Comparison of ENCODE assay signal across 16 cellular contexts in genomic region chr15:66145242-66146182, GRCh38.
A peak's percentile ranks its signal among the peaks of the same experiment; 100 is the strongest.
DNase-seq lines count a peak whose midpoint lies in the region; ATAC-seq and TF ChIP-seq lines count a peak whose summit lies in the region.
"Had no signal": no experiment of that assay in that cellular context is flagged by ENCODE, and none has a peak within 500 bp of the region (broad histone marks: within the 10 kb centered on the region; RNA-seq: fewer than 3 reads in every experiment).

No MANE protein-coding gene starts in this region.

- no peaks in the 10 kb centered on the region for H3K4me1 ChIP-seq in lower lobe of right lung
- H3K4me1 ChIP-seq: ascending aorta, HAP-1, left lung had no signal

- DNase-seq in HK-2 (ENCODE audit: unreplicated experiment), result peak; percentile 1
- peak; percentile 80 for DNase-seq in NCI-H2029 treated with DMSO at 0.1 percent for 48 hours (lab: John Stamatoyannopoulos, UW)
- DNase-seq in SHP77 treated with DMSO at 0.1 percent for 48 hours (lab: John Stamatoyannopoulos, UW), result peak; percentile 84
- DNase-seq in myocyte (ENCODE audit: low read depth), result peak; percentile 20
- no peak for DNase-seq in LoVo (ENCODE audit: low spot score)
- no peak for DNase-seq in lower lobe of right lung
- DNase-seq in NK-92 (lab: John Stamatoyannopoulos, UW; ENCODE audit: unreplicated experiment), result no peak
- DNase-seq: Calu3; effector memory CD4-positive, alpha-beta T cell; gastrocnemius medialis; left lung; NCI-H2227 treated with DMSO at 0.1 percent for 48 hours had no signal

- H3K4me3 ChIP-seq in lower lobe of right lung, result no peak overlapping the region
- H3K4me3 ChIP-seq: ascending aorta, gastrocnemius medialis, HAP-1, left lung, smooth muscle cell, thoracic aorta had no signal

- H3K9me3 ChIP-seq in lower lobe of right lung, result no peaks in the 10 kb centered on the region
- H3K9me3 ChIP-seq: ascending aorta, gastrocnemius medialis, HAP-1, left lung, thoracic aorta had no signal

- H3K27ac ChIP-seq in lower lobe of right lung, result no peak overlapping the region
- H3K27ac ChIP-seq: ascending aorta, gastrocnemius medialis, left lung, thoracic aorta had no signal

- no peak for ATAC-seq in lower lobe of right lung
- ATAC-seq: gastrocnemius medialis, left lung had no signal

- H3K36me3 ChIP-seq in lower lobe of right lung, result no peaks in the 10 kb centered on the region
- H3K36me3 ChIP-seq: ascending aorta, gastrocnemius medialis, HAP-1, left lung, thoracic aorta had no signal

- H3K27me3 ChIP-seq in lower lobe of right lung (ENCODE audit: low read depth), result peaks cover 3% of the 10 kb centered on the region
- H3K27me3 ChIP-seq: ascending aorta had no signal

- TF ChIP-seq CTCF in lower lobe of right lung (IDR thresholded peaks at IDR 0.05), result no peak

- intact Hi-C loops in lower lobe of right lung (cut with DNase I), result no loop called here

Comparison
In these comparisons a context has a peak if more than half of its experiments do, and no peak if none do; other contexts are left out.
1. DNase-seq: peak in HK-2 (single experiment), NCI-H2029 treated with DMSO at 0.1 percent for 48 hours (single experiment), SHP77 treated with DMSO at 0.1 percent for 48 hours (single experiment) and myocyte (single experiment); none in LoVo (single experiment), lower lobe of right lung (single experiment) and NK-92 (single experiment).